18 cellular contexts compared by ENCODE assay signal in the genomic region with DNA sequence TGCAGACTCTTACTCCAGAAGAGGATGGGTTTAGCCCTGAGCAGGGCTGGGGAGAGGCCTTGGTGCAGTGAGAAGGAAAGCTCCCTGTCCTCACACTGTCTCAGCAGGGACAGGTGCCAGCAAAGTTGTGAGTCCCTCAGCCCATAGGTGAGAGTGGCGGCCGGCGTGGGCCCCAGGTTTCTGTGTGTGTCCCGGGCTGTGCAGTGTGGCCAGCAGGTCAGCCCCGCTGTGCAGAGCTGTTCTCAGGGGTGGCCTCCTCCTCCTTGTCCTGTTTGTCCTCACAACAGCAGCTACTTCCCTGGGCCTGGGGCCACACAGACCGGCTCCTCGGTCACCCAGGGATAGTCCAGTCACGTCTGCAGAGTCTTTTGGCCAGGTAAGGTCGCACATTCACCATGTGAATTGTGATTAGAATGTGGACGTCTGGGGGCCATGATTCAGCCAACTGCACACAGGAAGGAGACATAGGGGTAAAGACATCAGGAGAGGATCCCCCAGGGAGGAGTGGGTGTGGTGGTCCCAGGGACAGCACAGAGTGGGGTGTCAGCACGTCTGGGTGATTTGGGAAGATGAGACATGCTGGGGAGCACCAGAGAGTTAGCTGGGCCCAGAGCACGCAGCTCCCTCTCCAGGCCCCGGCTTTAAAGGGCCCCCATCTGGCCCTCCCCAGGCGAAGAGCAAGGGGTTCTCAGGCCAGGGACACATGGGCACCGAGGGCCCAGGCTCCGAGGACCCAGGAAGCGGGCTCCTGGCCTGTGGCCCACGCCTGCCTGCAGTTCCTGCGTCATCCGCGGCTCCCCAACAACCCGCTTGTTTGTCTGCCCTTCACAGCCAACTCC.
DNase-seq lines count a peak whose midpoint lies in the region; ATAC-seq and TF ChIP-seq lines count a peak whose summit lies in the region.
"Had no signal": no experiment of that assay in that cellular context is flagged by ENCODE, and none has a peak within 500 bp of the region (broad histone marks: within the 10 kb centered on the region; RNA-seq: fewer than 3 reads in every experiment).

No MANE protein-coding gene starts in this region.

- peak overlapping the region; percentile 27 for H3K27ac Mint-ChIP-seq in activated T-helper 1 cell treated with anti-CD3 and anti-CD28 coated beads, Interleukin-12 subunit alpha, Interleukin-12 subunit beta, Interleukin-2, Interleukin-4 antibody, amounts not matched to agents 30 ng/mL and 10 ng/mL and 1 ng/mL, durations not matched to agents 14 hours and 24 hours and 36 hours
- H3K27ac Mint-ChIP-seq in activated CD4-positive, alpha-beta memory T cell treated with anti-CD3 and anti-CD28 coated beads, Interleukin-2, amount 10 ng/mL, durations not matched to agents 7 days and 5 days, result no peak overlapping the region
- H3K27ac Mint-ChIP-seq: activated CD4-positive, alpha-beta memory T cell treated with anti-CD3 and anti-CD28 coated beads for 36 hours; activated T-helper 2 cell treated with anti-CD3 and anti-CD28 coated beads, Interferon-gamma antibody, Interleukin-2, Interleukin-4, amounts not matched to agents 10 μg/mL and 5 μg/mL and 100 μg/mL, durations not matched to agents 14 hours and 24 hours and 36 hours; natural killer cell had no signal

- TF ChIP-seq CTCF in heart right ventricle (IDR thresholded peaks at IDR 0.05), result no peak
- peak in 2 of 5 experiments; percentile 10 to 31 for TF ChIP-seq CTCF in transverse colon (IDR thresholded peaks at IDR 0.05)

- H3K4me3 Mint-ChIP-seq in activated T-helper 1 cell treated with anti-CD3 and anti-CD28 coated beads, Interleukin-12 subunit alpha, Interleukin-12 subunit beta, Interleukin-2, Interleukin-4 antibody, amounts not matched to agents 30 ng/mL and 10 ng/mL and 1 ng/mL, durations not matched to agents 14 hours and 24 hours and 36 hours, result no peak overlapping the region
- no peak overlapping the region for H3K4me3 Mint-ChIP-seq in activated CD4-positive, alpha-beta memory T cell treated with anti-CD3 and anti-CD28 coated beads, Interleukin-2, amount 10 ng/mL, durations not matched to agents 7 days and 5 days
- H3K4me3 Mint-ChIP-seq: activated CD4-positive, alpha-beta memory T cell treated with anti-CD3 and anti-CD28 coated beads for 36 hours; natural killer cell had no signal

- H3K27me3 Mint-ChIP-seq in activated T-helper 1 cell treated with anti-CD3 and anti-CD28 coated beads, Interleukin-12 subunit alpha, Interleukin-12 subunit beta, Interleukin-2, Interleukin-4 antibody, amounts not matched to agents 30 ng/mL and 10 ng/mL and 1 ng/mL, durations not matched to agents 14 hours and 24 hours and 36 hours (ENCODE audit: insufficient read depth), result no peaks in the 10 kb centered on the region
- no peaks in the 10 kb centered on the region for H3K27me3 Mint-ChIP-seq in activated CD4-positive, alpha-beta memory T cell treated with anti-CD3 and anti-CD28 coated beads, Interleukin-2, amount 10 ng/mL, durations not matched to agents 7 days and 5 days
- H3K27me3 Mint-ChIP-seq: activated CD4-positive, alpha-beta memory T cell treated with anti-CD3 and anti-CD28 coated beads for 36 hours had no signal

- H3K4me1 Mint-ChIP-seq in activated T-helper 1 cell treated with anti-CD3 and anti-CD28 coated beads, Interleukin-12 subunit alpha, Interleukin-12 subunit beta, Interleukin-2, Interleukin-4 antibody, amounts not matched to agents 30 ng/mL and 10 ng/mL and 1 ng/mL, durations not matched to agents 14 hours and 24 hours and 36 hours (ENCODE audit: low read depth), result no peaks in the 10 kb centered on the region
- H3K4me1 Mint-ChIP-seq in activated CD4-positive, alpha-beta memory T cell treated with anti-CD3 and anti-CD28 coated beads, Interleukin-2, amount 10 ng/mL, durations not matched to agents 7 days and 5 days, result no peaks in the 10 kb centered on the region
- H3K4me1 Mint-ChIP-seq: natural killer cell had no signal

- H3K9me3 ChIP-seq in heart right ventricle (no peaks in the 10 kb centered on the region), transverse colon (no peaks in the 10 kb centered on the region)

- WGBS in heart right ventricle, 2 donors, result 87 to 92% methylated on average over 22 of the region's 22 CpGs
- WGBS in transverse colon (ENCODE audit: low coverage in 1 of 2), 2 donors, result 73 to 75% methylated on average over 4 to 18 of the region's 22 CpGs

- intact Hi-C loops in Right ventricle myocardium superior (cut with DNase I) (no loop called here), heart right ventricle (cut with DNase I) (loop anchor here in 1 of 10 donors (5.0 kb wide), 1 partner anchor 68 kb away; no protein-coding TSS in a partner anchor), transverse colon (cut with DNase I; ENCODE audit: low total_unique reads) (no loop called here)
- intact Hi-C loops in activated T-helper 1 cell treated with anti-CD3 and anti-CD28 coated beads, Interleukin-12 subunit alpha, Interleukin-12 subunit beta, Interleukin-2, Interleukin-4 antibody, amounts not matched to agents 30 ng/mL and 10 ng/mL and 1 ng/mL, durations not matched to agents 14 hours and 24 hours and 36 hours (cut with micrococcal nuclease), result no loop called here

- peaks cover 0 to 6% (median 0%) of the 10 kb centered on the region in 7 donors for H3K27me3 ChIP-seq in heart right ventricle
- no peaks in the 10 kb centered on the region for H3K27me3 ChIP-seq in transverse colon

- no peak overlapping the region for H3K27ac ChIP-seq in heart right ventricle
- no peak overlapping the region for H3K27ac ChIP-seq in transverse colon
- H3K27ac ChIP-seq: SK-N-MC had no signal

- H3K36me3 Mint-ChIP-seq in activated T-helper 1 cell treated with anti-CD3 and anti-CD28 coated beads, Interleukin-12 subunit alpha, Interleukin-12 subunit beta, Interleukin-2, Interleukin-4 antibody, amounts not matched to agents 30 ng/mL and 10 ng/mL and 1 ng/mL, durations not matched to agents 14 hours and 24 hours and 36 hours (ENCODE audit: low read depth), result no peaks in the 10 kb centered on the region
- H3K36me3 Mint-ChIP-seq in activated CD4-positive, alpha-beta memory T cell treated with anti-CD3 and anti-CD28 coated beads, Interleukin-2, amount 10 ng/mL, durations not matched to agents 7 days and 5 days (ENCODE audit: low read depth), result no peaks in the 10 kb centered on the region
- H3K36me3 Mint-ChIP-seq: activated CD4-positive, alpha-beta memory T cell treated with anti-CD3 and anti-CD28 coated beads for 36 hours; natural killer cell had no signal

- H3K36me3 ChIP-seq in heart right ventricle, result no peaks in the 10 kb centered on the region
- H3K36me3 ChIP-seq in transverse colon, result no peaks in the 10 kb centered on the region

- peaks cover 0 to 7% (median 0%) of the 10 kb centered on the region in 9 donors for H3K4me1 ChIP-seq in heart right ventricle
- peaks cover 14 to 40% (median 32%) of the 10 kb centered on the region in 4 donors for H3K4me1 ChIP-seq in transverse colon

- H3K4me3 ChIP-seq in heart right ventricle (no peak overlapping the region), transverse colon (no peak overlapping the region)
- H3K4me3 ChIP-seq: lung, SK-N-MC had no signal

- ATAC-seq in Right ventricle myocardium superior (ENCODE audit: poor library complexity) (no peak), heart right ventricle (no peak), GM18517 (IDR thresholded peaks at IDR 0.05; ENCODE audit: unreplicated experiment) (no peak)
- ATAC-seq: natural killer cell had no signal

- TF ChIP-seq EP300 in transverse colon (IDR thresholded peaks at IDR 0.05; ENCODE audit: low read depth), result no peak

- no peaks in the 10 kb centered on the region for H3K9me3 Mint-ChIP-seq in activated T-helper 1 cell treated with anti-CD3 and anti-CD28 coated beads, Interleukin-12 subunit alpha, Interleukin-12 subunit beta, Interleukin-2, Interleukin-4 antibody, amounts not matched to agents 30 ng/mL and 10 ng/mL and 1 ng/mL, durations not matched to agents 14 hours and 24 hours and 36 hours
- H3K9me3 Mint-ChIP-seq in activated CD4-positive, alpha-beta memory T cell treated with anti-CD3 and anti-CD28 coated beads, Interleukin-2, amount 10 ng/mL, durations not matched to agents 7 days and 5 days, result no peaks in the 10 kb centered on the region
- H3K9me3 Mint-ChIP-seq: activated CD4-positive, alpha-beta memory T cell treated with anti-CD3 and anti-CD28 coated beads for 36 hours; activated T-helper 2 cell treated with anti-CD3 and anti-CD28 coated beads, Interferon-gamma antibody, Interleukin-2, Interleukin-4, amounts not matched to agents 10 μg/mL and 5 μg/mL and 100 μg/mL, durations not matched to agents 14 hours and 24 hours and 36 hours; natural killer cell had no signal

- in situ Hi-C loops in transverse colon (cut with MboI; ENCODE audit: low pct_ligation_motif_present in 1 of 4, low pct_unique_long_range_greater_than_20kb in 1 of 4, low sequenced_read_pairs in 3 of 4), result no loop called here

- CTCF ChIA-PET in activated CD4-positive, alpha-beta memory T cell treated with anti-CD3 and anti-CD28 coated beads, Interleukin-2, amount 10 ng/mL, durations not matched to agents 7 days and 5 days (lab: Charles Lee), result no interaction called here

- POLR2A ChIA-PET in activated CD4-positive, alpha-beta memory T cell treated with anti-CD3 and anti-CD28 coated beads, Interleukin-2, amount 10 ng/mL, durations not matched to agents 7 days and 5 days (lab: Charles Lee), result no interaction called here

- peak; percentile 33 for DNase-seq in Right ventricle myocardium superior
- no peak for DNase-seq in heart right ventricle
- DNase-seq in activated T-helper 1 cell treated with anti-CD3 and anti-CD28 coated beads, Interleukin-12 subunit alpha, Interleukin-12 subunit beta, Interleukin-2, Interleukin-4 antibody, amounts not matched to agents 30 ng/mL and 10 ng/mL and 1 ng/mL, durations not matched to agents 14 hours and 24 hours and 36 hours (ENCODE audit: low spot score), result no peak
- peak; percentile 73 for DNase-seq in mesenteric fat pad (ENCODE audit: low spot score)
- DNase-seq in transverse colon, result peak; percentile 57
- DNase-seq in activated CD4-positive, alpha-beta memory T cell treated with anti-CD3 and anti-CD28 coated beads, Interleukin-2, amount 10 ng/mL, durations not matched to agents 7 days and 5 days, result no peak
- DNase-seq in NCI-H1694 treated with DMSO at 0.1 percent for 48 hours (lab: John Stamatoyannopoulos, UW), result no peak
- DNase-seq: foreskin melanocyte, MM.1S, NCI-H1930, NCI-H510A, substantia nigra had no signal

- no peak for TF ChIP-seq POLR2A in transverse colon (IDR thresholded peaks at IDR 0.05)

Comparison
In these comparisons a context has a peak if more than half of its experiments do, and no peak if none do; other contexts are left out.
1. DNase-seq: peak in Right ventricle myocardium superior (single experiment), mesenteric fat pad (single experiment) and transverse colon (single experiment); none in heart right ventricle (0 of 2), activated T-helper 1 cell treated with anti-CD3 and anti-CD28 coated beads, Interleukin-12 subunit alpha, Interleukin-12 subunit beta, Interleukin-2, Interleukin-4 antibody, amounts not matched to agents 30 ng/mL and 10 ng/mL and 1 ng/mL, durations not matched to agents 14 hours and 24 hours and 36 hours (single experiment), activated CD4-positive, alpha-beta memory T cell treated with anti-CD3 and anti-CD28 coated beads, Interleukin-2, amount 10 ng/mL, durations not matched to agents 7 days and 5 days (single experiment) and NCI-H1694 treated with DMSO at 0.1 percent for 48 hours (single experiment).